In genomic region chr2:156630579-156631337, GRCh38 we compare ENCODE assay signal across 20 cellular contexts.
DNase-seq lines count a peak whose midpoint lies in the region; TF ChIP-seq lines count a peak whose summit lies in the region.
"Had no signal": no experiment of that assay in that cellular context is flagged by ENCODE, and none has a peak within 500 bp of the region (broad histone marks: within the 10 kb centered on the region; RNA-seq: fewer than 3 reads in every experiment).

No MANE protein-coding gene starts in this region.

- DNase-seq in ELF-1 (ENCODE audit: low read depth, low spot score) (peak; percentile 63), endodermal cell (peak; percentile 79), iPS-NIHi11 (ENCODE audit: low spot score) (peak; percentile 69), AG20443 (ENCODE audit: low spot score) (no peak), uterus (no peak)
- no peak for DNase-seq in stimulated activated CD4-positive, alpha-beta T cell treated with anti-CD3 and anti-CD28 coated beads, Interleukin-15, amount 100 ng/mL, for 24 hours
- DNase-seq in effector CD8-positive, alpha-beta T cell (lab: John Stamatoyannopoulos, UW): no peak
- DNase-seq: BE2C; CD4-positive, CD25-positive, alpha-beta regulatory T cell; GM23248; MV-4-11; NCI-H1694 treated with DMSO at 0.1 percent for 48 hours; NCI-H510A; NCI-H748 treated with DMSO at 0.1 percent for 48 hours; PC-3; RPMI8226; SHP77 treated with DMSO at 0.1 percent for 48 hours; SK-N-SH had no signal

- no peaks in the 10 kb centered on the region for H3K4me1 ChIP-seq in HEK293 (ENCODE audit: control insufficient read depth, insufficient read depth, low read length)
- H3K4me1 ChIP-seq in endodermal cell (ENCODE audit: control insufficient read depth, insufficient read depth, low read length): no peaks in the 10 kb centered on the region
- no peaks in the 10 kb centered on the region for H3K4me1 ChIP-seq in uterus
- H3K4me1 ChIP-seq: BE2C had no signal

- H3K36me3 ChIP-seq in HEK293 (ENCODE audit: control insufficient read depth in 2 of 2, insufficient read depth in 1 of 2, low read length in 2 of 2): no peaks in the 10 kb centered on the region
- no peaks in the 10 kb centered on the region for H3K36me3 ChIP-seq in endodermal cell (ENCODE audit: control insufficient read depth, insufficient read depth, low read length)
- no peaks in the 10 kb centered on the region for H3K36me3 ChIP-seq in uterus
- H3K36me3 ChIP-seq: BE2C had no signal

- no peaks in the 10 kb centered on the region for H3K27me3 Mint-ChIP-seq in endodermal cell (ENCODE audit: insufficient read depth)

- peaks cover 4% of the 10 kb centered on the region for H3K9me3 Mint-ChIP-seq in endodermal cell

- CTCF ChIA-PET in HEK293 (lab: Yijun Ruan, JAX): no interaction called here

- no peak overlapping the region for H3K9ac ChIP-seq in endodermal cell (ENCODE audit: extremely low read depth, low read length, poor library complexity, severe bottlenecking)
- H3K9ac ChIP-seq: GM23248, KMS-11, SK-N-SH had no signal

- peak overlapping the region; percentile 66 for H3K27ac Mint-ChIP-seq in endodermal cell
- H3K27ac Mint-ChIP-seq: CD4-positive, CD25-positive, alpha-beta regulatory T cell had no signal

- POLR2A ChIA-PET in HEK293 (lab: Yijun Ruan, JAX): no interaction called here

- peak overlapping the region; percentile 1 for H3K4me3 Mint-ChIP-seq in endodermal cell
- H3K4me3 Mint-ChIP-seq: CD4-positive, CD25-positive, alpha-beta regulatory T cell had no signal

- H3K27me3 ChIP-seq in endodermal cell (ENCODE audit: control insufficient read depth, insufficient read depth, low read length, poor library complexity, severe bottlenecking): no peaks in the 10 kb centered on the region
- H3K27me3 ChIP-seq in uterus: no peaks in the 10 kb centered on the region
- H3K27me3 ChIP-seq: BE2C had no signal

- no peak overlapping the region for H3K4me3 ChIP-seq in HEK293 (ENCODE audit: low read depth, low read length)
- H3K4me3 ChIP-seq in endodermal cell (ENCODE audit: low read length): no peak overlapping the region
- no peak overlapping the region for H3K4me3 ChIP-seq in uterus
- H3K4me3 ChIP-seq: GM23248 had no signal

- TF ChIP-seq POLR2A in uterus (IDR thresholded peaks at IDR 0.05): no peak

- peaks cover 11% of the 10 kb centered on the region for H3K4me1 Mint-ChIP-seq in endodermal cell
- H3K4me1 Mint-ChIP-seq: CD4-positive, CD25-positive, alpha-beta regulatory T cell had no signal

- H3K9me3 ChIP-seq in HEK293 (ENCODE audit: control insufficient read depth, insufficient read depth, low read depth, low read length): no peaks in the 10 kb centered on the region
- peaks cover 5% of the 10 kb centered on the region for H3K9me3 ChIP-seq in endodermal cell (ENCODE audit: control insufficient read depth, low read length)
- H3K9me3 ChIP-seq in uterus: no peaks in the 10 kb centered on the region
- H3K9me3 ChIP-seq: BE2C, SK-N-SH had no signal

- WGBS in endodermal cell (ENCODE audit: insufficient coverage in 1 of 2, insufficient read length in 1 of 2), 2 experiments: 65% methylated on average over 1 of the region's 1 CpG; no CpG with 5 or more reads in 1 of the 2 experiments

- intact Hi-C loops in uterus (cut with DNase I; ENCODE audit: low total_unique reads): no loop called here

- H3K27ac ChIP-seq in HEK293 (ENCODE audit: extremely low read depth, low read depth, low read length): no peak overlapping the region
- H3K27ac ChIP-seq in endodermal cell (ENCODE audit: low read depth, low read length): no peak overlapping the region
- H3K27ac ChIP-seq in uterus: no peak overlapping the region
- H3K27ac ChIP-seq: GM23248, KMS-11 had no signal

- H3K36me3 Mint-ChIP-seq in endodermal cell (ENCODE audit: low read depth): no peaks in the 10 kb centered on the region
- H3K36me3 Mint-ChIP-seq: CD4-positive, CD25-positive, alpha-beta regulatory T cell had no signal

- TF ChIP-seq CTCF in HEK293 (tag by site-specific recombination; IDR thresholded peaks at IDR 0.05): no peak
- TF ChIP-seq CTCF in endodermal cell (conservative IDR thresholded peaks at IDR 0.05): no peak
- TF ChIP-seq CTCF in uterus (IDR thresholded peaks at IDR 0.05): no peak

TF ChIP-seq in HEK293, 187 proteins besides CTCF, POLR2A, EP300 and RAD21:
- TF ChIP-seq YY1 (tag by site-specific recombination; IDR thresholded peaks at IDR 0.05) (no peak), ZNF660 (tag by site-specific recombination; IDR thresholded peaks at IDR 0.05) (no peak), ZNF837 (tag by site-specific recombination; IDR thresholded peaks at IDR 0.05) (no peak), ZFHX2 (tag by site-specific recombination; conservative IDR thresholded peaks at IDR 0.05) (0 out of 2 replicates have a peak, but pooled peaks have one; percentile 21), ZNF513 (tag by site-specific recombination; IDR thresholded peaks at IDR 0.05) (no peak), ZNF112 (tag by site-specific recombination; IDR thresholded peaks at IDR 0.05) (no peak), EGR2 (tag by site-specific recombination; IDR thresholded peaks at IDR 0.05; ENCODE audit: low read depth) (peak; percentile 94)
- TF ChIP-seq, protein P1, sequence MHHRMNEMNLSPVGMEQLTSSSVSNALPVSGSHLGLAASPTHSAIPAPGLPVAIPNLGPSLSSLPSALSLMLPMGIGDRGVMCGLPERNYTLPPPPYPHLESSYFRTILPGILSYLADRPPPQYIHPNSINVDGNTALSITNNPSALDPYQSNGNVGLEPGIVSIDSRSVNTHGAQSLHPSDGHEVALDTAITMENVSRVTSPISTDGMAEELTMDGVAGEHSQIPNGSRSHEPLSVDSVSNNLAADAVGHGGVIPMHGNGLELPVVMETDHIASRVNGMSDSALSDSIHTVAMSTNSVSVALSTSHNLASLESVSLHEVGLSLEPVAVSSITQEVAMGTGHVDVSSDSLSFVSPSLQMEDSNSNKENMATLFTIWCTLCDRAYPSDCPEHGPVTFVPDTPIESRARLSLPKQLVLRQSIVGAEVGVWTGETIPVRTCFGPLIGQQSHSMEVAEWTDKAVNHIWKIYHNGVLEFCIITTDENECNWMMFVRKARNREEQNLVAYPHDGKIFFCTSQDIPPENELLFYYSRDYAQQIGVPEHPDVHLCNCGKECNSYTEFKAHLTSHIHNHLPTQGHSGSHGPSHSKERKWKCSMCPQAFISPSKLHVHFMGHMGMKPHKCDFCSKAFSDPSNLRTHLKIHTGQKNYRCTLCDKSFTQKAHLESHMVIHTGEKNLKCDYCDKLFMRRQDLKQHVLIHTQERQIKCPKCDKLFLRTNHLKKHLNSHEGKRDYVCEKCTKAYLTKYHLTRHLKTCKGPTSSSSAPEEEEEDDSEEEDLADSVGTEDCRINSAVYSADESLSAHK (tag by site-specific recombination; IDR thresholded peaks at IDR 0.05): no peak

Comparison
In these comparisons a context has a peak if more than half of its experiments do, and no peak if none do; other contexts are left out.
1. DNase-seq: peak in ELF-1 (single experiment), endodermal cell (single experiment) and iPS-NIHi11 (single experiment); none in stimulated activated CD4-positive, alpha-beta T cell treated with anti-CD3 and anti-CD28 coated beads, Interleukin-15, amount 100 ng/mL, for 24 hours (single experiment), effector CD8-positive, alpha-beta T cell (single experiment), AG20443 (single experiment) and uterus (0 of 2).